In the genomic region with DNA sequence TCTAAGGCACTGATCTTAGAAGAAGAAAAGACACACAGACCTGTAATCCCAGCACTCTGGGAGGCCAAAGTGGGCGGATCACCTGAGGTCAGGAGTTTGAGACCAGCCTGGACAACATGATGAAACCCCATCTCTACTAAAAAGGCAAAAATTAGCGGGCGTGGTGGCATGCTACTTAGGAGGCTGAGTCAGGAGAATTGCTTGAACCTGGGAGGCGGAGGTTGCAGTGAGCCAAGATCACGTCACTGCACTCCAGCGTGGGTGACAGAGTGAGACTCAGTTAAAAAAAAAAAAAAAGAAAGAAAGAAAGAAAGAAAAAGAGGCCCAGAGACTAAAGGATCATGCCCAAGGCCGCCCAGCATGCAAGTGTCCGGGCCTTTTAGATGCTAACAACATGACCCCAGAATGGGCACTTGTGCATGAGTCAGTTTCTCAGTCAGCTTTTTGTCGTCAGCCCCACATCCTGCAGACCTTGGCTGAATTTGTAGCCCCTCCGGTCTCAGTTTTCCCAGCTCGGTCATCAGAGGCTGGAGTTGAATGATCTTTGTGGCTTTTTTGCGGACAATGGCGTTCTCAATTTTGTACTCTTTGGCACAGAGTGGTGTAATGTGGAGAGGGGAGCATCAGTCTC, we compare ENCODE assay signal across 1 cellular context.
TF ChIP-seq lines count a peak whose summit lies in the region.

No MANE protein-coding gene starts in this region.

TF ChIP-seq in GM23338, 12 proteins besides CTCF, POLR2A, EP300 and RAD21 (continued from another document):
- TF ChIP-seq, protein P1, sequence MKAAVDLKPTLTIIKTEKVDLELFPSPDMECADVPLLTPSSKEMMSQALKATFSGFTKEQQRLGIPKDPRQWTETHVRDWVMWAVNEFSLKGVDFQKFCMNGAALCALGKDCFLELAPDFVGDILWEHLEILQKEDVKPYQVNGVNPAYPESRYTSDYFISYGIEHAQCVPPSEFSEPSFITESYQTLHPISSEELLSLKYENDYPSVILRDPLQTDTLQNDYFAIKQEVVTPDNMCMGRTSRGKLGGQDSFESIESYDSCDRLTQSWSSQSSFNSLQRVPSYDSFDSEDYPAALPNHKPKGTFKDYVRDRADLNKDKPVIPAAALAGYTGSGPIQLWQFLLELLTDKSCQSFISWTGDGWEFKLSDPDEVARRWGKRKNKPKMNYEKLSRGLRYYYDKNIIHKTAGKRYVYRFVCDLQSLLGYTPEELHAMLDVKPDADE (IDR thresholded peaks at IDR 0.05) = no peak
- no peak for TF ChIP-seq POLR2AphosphoS5 (IDR thresholded peaks at IDR 0.05; ENCODE audit: low read depth)
- no peak for TF ChIP-seq EZH2 (IDR thresholded peaks at IDR 0.05; ENCODE audit: low read depth, unreplicated experiment)
- TF ChIP-seq ZNF114 (CRISPR knock-in tag; IDR thresholded peaks at IDR 0.05) = no peak
- TF ChIP-seq NANOG (IDR thresholded peaks at IDR 0.05; ENCODE audit: borderline replicate concordance) = no peak
- TF ChIP-seq, protein P2, sequence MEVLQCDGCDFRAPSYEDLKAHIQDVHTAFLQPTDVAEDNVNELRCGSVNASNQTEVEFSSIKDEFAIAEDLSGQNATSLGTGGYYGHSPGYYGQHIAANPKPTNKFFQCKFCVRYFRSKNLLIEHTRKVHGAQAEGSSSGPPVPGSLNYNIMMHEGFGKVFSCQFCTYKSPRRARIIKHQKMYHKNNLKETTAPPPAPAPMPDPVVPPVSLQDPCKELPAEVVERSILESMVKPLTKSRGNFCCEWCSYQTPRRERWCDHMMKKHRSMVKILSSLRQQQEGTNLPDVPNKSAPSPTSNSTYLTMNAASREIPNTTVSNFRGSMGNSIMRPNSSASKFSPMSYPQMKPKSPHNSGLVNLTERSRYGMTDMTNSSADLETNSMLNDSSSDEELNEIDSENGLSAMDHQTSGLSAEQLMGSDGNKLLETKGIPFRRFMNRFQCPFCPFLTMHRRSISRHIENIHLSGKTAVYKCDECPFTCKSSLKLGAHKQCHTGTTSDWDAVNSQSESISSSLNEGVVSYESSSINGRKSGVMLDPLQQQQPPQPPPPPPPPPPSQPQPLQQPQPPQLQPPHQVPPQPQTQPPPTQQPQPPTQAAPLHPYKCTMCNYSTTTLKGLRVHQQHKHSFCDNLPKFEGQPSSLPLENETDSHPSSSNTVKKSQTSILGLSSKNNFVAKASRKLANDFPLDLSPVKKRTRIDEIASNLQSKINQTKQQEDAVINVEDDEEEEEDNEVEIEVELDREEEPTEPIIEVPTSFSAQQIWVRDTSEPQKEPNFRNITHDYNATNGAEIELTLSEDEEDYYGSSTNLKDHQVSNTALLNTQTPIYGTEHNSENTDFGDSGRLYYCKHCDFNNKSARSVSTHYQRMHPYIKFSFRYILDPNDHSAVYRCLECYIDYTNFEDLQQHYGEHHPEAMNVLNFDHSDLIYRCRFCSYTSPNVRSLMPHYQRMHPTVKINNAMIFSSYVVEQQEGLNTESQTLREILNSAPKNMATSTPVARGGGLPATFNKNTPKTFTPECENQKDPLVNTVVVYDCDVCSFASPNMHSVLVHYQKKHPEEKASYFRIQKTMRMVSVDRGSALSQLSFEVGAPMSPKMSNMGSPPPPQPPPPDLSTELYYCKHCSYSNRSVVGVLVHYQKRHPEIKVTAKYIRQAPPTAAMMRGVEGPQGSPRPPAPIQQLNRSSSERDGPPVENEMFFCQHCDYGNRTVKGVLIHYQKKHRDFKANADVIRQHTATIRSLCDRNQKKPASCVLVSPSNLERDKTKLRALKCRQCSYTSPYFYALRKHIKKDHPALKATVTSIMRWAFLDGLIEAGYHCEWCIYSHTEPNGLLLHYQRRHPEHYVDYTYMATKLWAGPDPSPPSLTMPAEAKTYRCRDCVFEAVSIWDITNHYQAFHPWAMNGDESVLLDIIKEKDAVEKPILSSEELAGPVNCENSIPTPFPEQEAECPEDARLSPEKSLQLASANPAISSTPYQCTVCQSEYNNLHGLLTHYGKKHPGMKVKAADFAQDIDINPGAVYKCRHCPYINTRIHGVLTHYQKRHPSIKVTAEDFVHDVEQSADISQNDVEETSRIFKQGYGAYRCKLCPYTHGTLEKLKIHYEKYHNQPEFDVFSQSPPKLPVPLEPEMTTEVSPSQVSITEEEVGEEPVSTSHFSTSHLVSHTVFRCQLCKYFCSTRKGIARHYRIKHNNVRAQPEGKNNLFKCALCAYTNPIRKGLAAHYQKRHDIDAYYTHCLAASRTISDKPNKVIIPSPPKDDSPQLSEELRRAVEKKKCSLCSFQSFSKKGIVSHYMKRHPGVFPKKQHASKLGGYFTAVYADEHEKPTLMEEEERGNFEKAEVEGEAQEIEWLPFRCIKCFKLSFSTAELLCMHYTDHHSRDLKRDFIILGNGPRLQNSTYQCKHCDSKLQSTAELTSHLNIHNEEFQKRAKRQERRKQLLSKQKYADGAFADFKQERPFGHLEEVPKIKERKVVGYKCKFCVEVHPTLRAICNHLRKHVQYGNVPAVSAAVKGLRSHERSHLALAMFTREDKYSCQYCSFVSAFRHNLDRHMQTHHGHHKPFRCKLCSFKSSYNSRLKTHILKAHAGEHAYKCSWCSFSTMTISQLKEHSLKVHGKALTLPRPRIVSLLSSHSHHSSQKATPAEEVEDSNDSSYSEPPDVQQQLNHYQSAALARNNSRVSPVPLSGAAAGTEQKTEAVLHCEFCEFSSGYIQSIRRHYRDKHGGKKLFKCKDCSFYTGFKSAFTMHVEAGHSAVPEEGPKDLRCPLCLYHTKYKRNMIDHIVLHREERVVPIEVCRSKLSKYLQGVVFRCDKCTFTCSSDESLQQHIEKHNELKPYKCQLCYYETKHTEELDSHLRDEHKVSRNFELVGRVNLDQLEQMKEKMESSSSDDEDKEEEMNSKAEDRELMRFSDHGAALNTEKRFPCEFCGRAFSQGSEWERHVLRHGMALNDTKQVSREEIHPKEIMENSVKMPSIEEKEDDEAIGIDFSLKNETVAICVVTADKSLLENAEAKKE (CRISPR knock-in tag; IDR thresholded peaks at IDR 0.05) = no peak
